14 cellular contexts compared by ENCODE assay signal in genomic region chr12:110932048-110932447, GRCh38. TPM values are rescaled to one million over a fixed set of nuclear protein-coding genes. Genes with fewer than 3 reads are reported as not detected.
A peak's percentile ranks its signal among the peaks of the same experiment; 100 is the strongest.
DNase-seq lines count a peak whose midpoint lies in the region; ATAC-seq, FAIRE-seq and TF ChIP-seq lines count a peak whose summit lies in the region.
"Had no signal": no experiment of that assay in that cellular context is flagged by ENCODE, and none has a peak within 500 bp of the region (broad histone marks: within the 10 kb centered on the region; RNA-seq: fewer than 3 reads in every experiment).

No MANE protein-coding gene starts in this region.

- peaks cover 5 to 8% (median 6%) of the 10 kb centered on the region in 3 donors for H3K27me3 Mint-ChIP-seq in CD14-positive monocyte (ENCODE audit: low read depth in 3 of 3)
- peaks cover 12% of the 10 kb centered on the region for H3K27me3 Mint-ChIP-seq in WTC11 (ENCODE audit: low read depth)

- H3K4me2 ChIP-seq in GM23248 (ENCODE audit: unreplicated experiment): no peak overlapping the region

- H3K27ac ChIP-seq in GM23248 (no peak overlapping the region), small intestine (ENCODE audit: low read depth in 1 of 2, low read length in 1 of 2) (no peak overlapping the region)

- H3K4me1 Mint-ChIP-seq in CD14-positive monocyte (peaks cover 8% of the 10 kb centered on the region), WTC11 (peaks cover 42% of the 10 kb centered on the region)

- H3K36me3 ChIP-seq in GM23248 (ENCODE audit: low read depth) (no peaks in the 10 kb centered on the region), small intestine (ENCODE audit: control insufficient read depth in 2 of 2, insufficient read depth in 2 of 2, low read length in 2 of 2) (no peaks in the 10 kb centered on the region)

- H3K9me3 ChIP-seq in GM23248 (ENCODE audit: low read depth): no peaks in the 10 kb centered on the region
- H3K9me3 ChIP-seq in small intestine (ENCODE audit: control insufficient read depth, low read depth): no peaks in the 10 kb centered on the region

- in situ Hi-C loops in GM23248 (cut with MboI): loop anchor here (10.0 kb wide), 1 partner anchor 373 kb away; no protein-coding TSS in a partner anchor

- H3F3A ChIP-seq in GM23248 (ENCODE audit: insufficient read depth): no peaks in the 10 kb centered on the region

- POLR2A ChIA-PET in WTC11 (lab: Charles Lee): interaction anchor here (0.6 kb wide), 1 partner anchor 189 kb away, joined by 3 read pairs; no protein-coding TSS in a partner anchor

- DNase-seq in CD14-positive monocyte (ENCODE audit: low spot score): no peak
- DNase-seq in GM23248: peak; percentile 26
- DNase-seq in WTC11 (ENCODE audit: low spot score): peak; percentile 60
- DNase-seq in left kidney (ENCODE audit: low read depth, low spot score): peak; percentile 22
- no peak for DNase-seq in small intestine
- no peak for DNase-seq in GM03348 (ENCODE audit: low spot score)
- DNase-seq in D341Med (ENCODE audit: low spot score): no peak
- DNase-seq in NCI-H2227 (lab: John Stamatoyannopoulos, UW; ENCODE audit: unreplicated experiment): no peak
- DNase-seq: stimulated activated CD4-positive, alpha-beta T cell treated with anti-CD3 and anti-CD28 coated beads, Interleukin-4, amount 100 ng/mL, for 1 hour had no signal

- TF ChIP-seq CTCF in CD14-positive monocyte (IDR thresholded peaks at IDR 0.05): peak; percentile 21
- peak; percentile 37 for TF ChIP-seq CTCF in WTC11 (IDR thresholded peaks at IDR 0.05)

- H3K9me3 Mint-ChIP-seq in CD14-positive monocyte (no peaks in the 10 kb centered on the region), WTC11 (peaks cover 5% of the 10 kb centered on the region; the same call in 1 of the 2 replicates)
- H3K9me3 Mint-ChIP-seq: nephron; T-helper 2 cell treated with Interferon-gamma antibody and Interleukin-4, amounts not matched to agents 5 μg/mL and 100 μg/mL, for 36 hours had no signal

- ATAC-seq in WTC11: no peak

- no peak for FAIRE-seq in small intestine (lab: Jason Lieb, UNC)

- H3K79me2 ChIP-seq in GM23248 (ENCODE audit: insufficient read depth): no peaks in the 10 kb centered on the region

- H4K20me1 ChIP-seq in GM23248 (ENCODE audit: insufficient read depth): no peaks in the 10 kb centered on the region

- H3K27me3 ChIP-seq in GM23248 (replicated peaks; ENCODE audit: insufficient read depth): peaks cover 24% of the 10 kb centered on the region
- H3K27me3 ChIP-seq in small intestine (ENCODE audit: control insufficient read depth in 2 of 2, insufficient read depth in 2 of 2, low read length in 2 of 2): peaks cover 0 to 2% of the 10 kb centered on the region in 2 donors

- CTCF ChIA-PET in WTC11 (lab: Charles Lee): interaction anchor here (0.6 to 2.2 kb wide), 11 partner anchors 10 to 367 kb away, joined by 3 to 10 read pairs (median 4); partner anchors contain the start of gene MYL2

- H3K4me1 ChIP-seq in GM23248 (ENCODE audit: insufficient read depth) (no peaks in the 10 kb centered on the region), small intestine (ENCODE audit: control insufficient read depth in 2 of 2, insufficient read depth in 1 of 2, low read depth in 1 of 2, low read length in 1 of 2) (no peaks in the 10 kb centered on the region)

- no peak overlapping the region for H3K4me3 ChIP-seq in GM23248
- no peak overlapping the region for H3K4me3 ChIP-seq in small intestine (ENCODE audit: low read depth in 1 of 2, low read length in 2 of 2)

- no peak overlapping the region for H2AFZ ChIP-seq in GM23248

- H3K4me3 Mint-ChIP-seq in CD14-positive monocyte: no peak overlapping the region
- H3K4me3 Mint-ChIP-seq in WTC11: no peak overlapping the region
- H3K4me3 Mint-ChIP-seq: nephron; T-helper 2 cell treated with Interferon-gamma antibody and Interleukin-4, amounts not matched to agents 5 μg/mL and 100 μg/mL, for 36 hours had no signal

- H3K9ac ChIP-seq in GM23248: no peak overlapping the region

- no peaks in the 10 kb centered on the region for H3K9me2 ChIP-seq in GM23248 (ENCODE audit: insufficient read depth)

- no peaks in the 10 kb centered on the region for H3K36me3 Mint-ChIP-seq in CD14-positive monocyte
- H3K36me3 Mint-ChIP-seq in WTC11: no peaks in the 10 kb centered on the region

- H3K27ac Mint-ChIP-seq in CD14-positive monocyte: no peak overlapping the region
- H3K27ac Mint-ChIP-seq in WTC11: no peak overlapping the region
- H3K27ac Mint-ChIP-seq: nephron; T-helper 2 cell treated with Interferon-gamma antibody and Interleukin-4, amounts not matched to agents 5 μg/mL and 100 μg/mL, for 36 hours had no signal

- WGBS in GM23248 (ENCODE audit: low coverage in 1 of 2, low lambda C conversion rate in 2 of 2, missing lambda C conversion rate in 2 of 2), 2 experiments: 35 to 42% methylated on average over 11 of the region's 11 CpGs
- WGBS in small intestine, 3 donors: 41 to 51% (median 44%) methylated on average over 11 of the region's 11 CpGs

- intact Hi-C loops in CD14-positive monocyte (cut with micrococcal nuclease): no loop called here

TF ChIP-seq in WTC11, 78 proteins besides CTCF, POLR2A, EP300 and RAD21:
- no peak for TF ChIP-seq ESRRA (CRISPR knock-in tag; IDR thresholded peaks at IDR 0.05; ENCODE audit: borderline replicate concordance)
- TF ChIP-seq SP1 (CRISPR knock-in tag; conservative IDR thresholded peaks at IDR 0.05): no peak
- no peak for TF ChIP-seq SOX15 (CRISPR knock-in tag; IDR thresholded peaks at IDR 0.05)
- no peak for TF ChIP-seq ZNF232 (CRISPR knock-in tag; IDR thresholded peaks at IDR 0.05)
- TF ChIP-seq ZNF263 (CRISPR knock-in tag; IDR thresholded peaks at IDR 0.05; ENCODE audit: low read depth): no peak

RNA-seq across cellular contexts. Expression of gene MYL2, which starts 11.7 kb away (rescaled TPM):
- polyA plus RNA-seq in CD14-positive monocyte (not detected), GM23248 (2016; fragmentation: Nextera tagmentation; extraction: Ambion mirVana) (not detected in 2 replicates), small intestine (100 to 1,000 TPM in 1 of 3 donors, 10 to 100 TPM in 1, under 1 TPM in 1; 0.55 to 143 (median 43.2) TPM)
- total RNA-seq in GM23248 (2014; rRNA removed; shearing (Covaris generic)): not detected in 2 replicates
- total RNA-seq in WTC11 (2021): not detected in 3 replicates
- total RNA-seq: cerebellum, NCI-H460, subcutaneous adipose tissue had no signal

Comparison
In these comparisons a context has a peak if more than half of its experiments do, and no peak if none do; other contexts are left out.
1. DNase-seq: peak in GM23248 (single experiment), WTC11 (single experiment) and left kidney (single experiment); none in CD14-positive monocyte (single experiment), small intestine (single experiment), GM03348 (single experiment), D341Med (single experiment) and NCI-H2227 (single experiment).